In the genomic region with DNA sequence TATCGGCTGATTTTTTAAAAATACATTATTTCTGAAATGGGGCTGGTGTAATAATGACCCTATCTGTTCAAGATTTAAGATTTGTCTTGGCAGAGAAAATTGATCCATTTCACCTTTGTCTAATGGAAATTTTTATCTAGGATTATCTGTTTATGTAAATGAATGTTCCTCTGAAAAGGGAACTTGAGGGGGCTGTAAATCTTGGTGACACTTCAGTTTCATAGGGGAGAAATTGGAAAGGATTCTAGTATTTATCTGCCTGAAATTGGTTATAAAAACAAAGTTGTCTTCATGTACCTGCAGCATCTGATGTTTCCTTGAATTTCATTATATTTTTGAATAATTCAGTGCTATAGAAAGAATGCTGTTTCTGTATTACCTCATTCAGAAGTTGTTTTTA, we compare ENCODE assay signal across 2 cellular contexts.
TF ChIP-seq lines count a peak whose summit lies in the region.

No MANE protein-coding gene starts in this region.

TF ChIP-seq in HEK293, 187 proteins besides CTCF, POLR2A, EP300 and RAD21 (continued from another document):
- TF ChIP-seq, protein P1, sequence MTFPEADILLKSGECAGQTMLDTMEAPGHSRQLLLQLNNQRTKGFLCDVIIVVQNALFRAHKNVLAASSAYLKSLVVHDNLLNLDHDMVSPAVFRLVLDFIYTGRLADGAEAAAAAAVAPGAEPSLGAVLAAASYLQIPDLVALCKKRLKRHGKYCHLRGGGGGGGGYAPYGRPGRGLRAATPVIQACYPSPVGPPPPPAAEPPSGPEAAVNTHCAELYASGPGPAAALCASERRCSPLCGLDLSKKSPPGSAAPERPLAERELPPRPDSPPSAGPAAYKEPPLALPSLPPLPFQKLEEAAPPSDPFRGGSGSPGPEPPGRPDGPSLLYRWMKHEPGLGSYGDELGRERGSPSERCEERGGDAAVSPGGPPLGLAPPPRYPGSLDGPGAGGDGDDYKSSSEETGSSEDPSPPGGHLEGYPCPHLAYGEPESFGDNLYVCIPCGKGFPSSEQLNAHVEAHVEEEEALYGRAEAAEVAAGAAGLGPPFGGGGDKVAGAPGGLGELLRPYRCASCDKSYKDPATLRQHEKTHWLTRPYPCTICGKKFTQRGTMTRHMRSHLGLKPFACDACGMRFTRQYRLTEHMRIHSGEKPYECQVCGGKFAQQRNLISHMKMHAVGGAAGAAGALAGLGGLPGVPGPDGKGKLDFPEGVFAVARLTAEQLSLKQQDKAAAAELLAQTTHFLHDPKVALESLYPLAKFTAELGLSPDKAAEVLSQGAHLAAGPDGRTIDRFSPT (tag by site-specific recombination; IDR thresholded peaks at IDR 0.05) = no peak
- TF ChIP-seq, protein P2, sequence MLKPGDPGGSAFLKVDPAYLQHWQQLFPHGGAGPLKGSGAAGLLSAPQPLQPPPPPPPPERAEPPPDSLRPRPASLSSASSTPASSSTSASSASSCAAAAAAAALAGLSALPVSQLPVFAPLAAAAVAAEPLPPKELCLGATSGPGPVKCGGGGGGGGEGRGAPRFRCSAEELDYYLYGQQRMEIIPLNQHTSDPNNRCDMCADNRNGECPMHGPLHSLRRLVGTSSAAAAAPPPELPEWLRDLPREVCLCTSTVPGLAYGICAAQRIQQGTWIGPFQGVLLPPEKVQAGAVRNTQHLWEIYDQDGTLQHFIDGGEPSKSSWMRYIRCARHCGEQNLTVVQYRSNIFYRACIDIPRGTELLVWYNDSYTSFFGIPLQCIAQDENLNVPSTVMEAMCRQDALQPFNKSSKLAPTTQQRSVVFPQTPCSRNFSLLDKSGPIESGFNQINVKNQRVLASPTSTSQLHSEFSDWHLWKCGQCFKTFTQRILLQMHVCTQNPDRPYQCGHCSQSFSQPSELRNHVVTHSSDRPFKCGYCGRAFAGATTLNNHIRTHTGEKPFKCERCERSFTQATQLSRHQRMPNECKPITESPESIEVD (tag by site-specific recombination; IDR thresholded peaks at IDR 0.05) = 0 out of 2 replicates have a peak, but pooled peaks have one; percentile 12
- no peak for TF ChIP-seq ZNF114 (tag by site-specific recombination; IDR thresholded peaks at IDR 0.05)
- TF ChIP-seq ZBTB48 (tag by site-specific recombination; IDR thresholded peaks at IDR 0.05) = no peak
- no peak for TF ChIP-seq ZNF398 (tag by site-specific recombination; IDR thresholded peaks at IDR 0.05)

TF ChIP-seq in neural cell, 6 proteins besides CTCF, POLR2A, EP300 and RAD21 (continued from another document):
- TF ChIP-seq, protein P3, sequence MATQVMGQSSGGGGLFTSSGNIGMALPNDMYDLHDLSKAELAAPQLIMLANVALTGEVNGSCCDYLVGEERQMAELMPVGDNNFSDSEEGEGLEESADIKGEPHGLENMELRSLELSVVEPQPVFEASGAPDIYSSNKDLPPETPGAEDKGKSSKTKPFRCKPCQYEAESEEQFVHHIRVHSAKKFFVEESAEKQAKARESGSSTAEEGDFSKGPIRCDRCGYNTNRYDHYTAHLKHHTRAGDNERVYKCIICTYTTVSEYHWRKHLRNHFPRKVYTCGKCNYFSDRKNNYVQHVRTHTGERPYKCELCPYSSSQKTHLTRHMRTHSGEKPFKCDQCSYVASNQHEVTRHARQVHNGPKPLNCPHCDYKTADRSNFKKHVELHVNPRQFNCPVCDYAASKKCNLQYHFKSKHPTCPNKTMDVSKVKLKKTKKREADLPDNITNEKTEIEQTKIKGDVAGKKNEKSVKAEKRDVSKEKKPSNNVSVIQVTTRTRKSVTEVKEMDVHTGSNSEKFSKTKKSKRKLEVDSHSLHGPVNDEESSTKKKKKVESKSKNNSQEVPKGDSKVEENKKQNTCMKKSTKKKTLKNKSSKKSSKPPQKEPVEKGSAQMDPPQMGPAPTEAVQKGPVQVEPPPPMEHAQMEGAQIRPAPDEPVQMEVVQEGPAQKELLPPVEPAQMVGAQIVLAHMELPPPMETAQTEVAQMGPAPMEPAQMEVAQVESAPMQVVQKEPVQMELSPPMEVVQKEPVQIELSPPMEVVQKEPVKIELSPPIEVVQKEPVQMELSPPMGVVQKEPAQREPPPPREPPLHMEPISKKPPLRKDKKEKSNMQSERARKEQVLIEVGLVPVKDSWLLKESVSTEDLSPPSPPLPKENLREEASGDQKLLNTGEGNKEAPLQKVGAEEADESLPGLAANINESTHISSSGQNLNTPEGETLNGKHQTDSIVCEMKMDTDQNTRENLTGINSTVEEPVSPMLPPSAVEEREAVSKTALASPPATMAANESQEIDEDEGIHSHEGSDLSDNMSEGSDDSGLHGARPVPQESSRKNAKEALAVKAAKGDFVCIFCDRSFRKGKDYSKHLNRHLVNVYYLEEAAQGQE (IDR thresholded peaks at IDR 0.05; ENCODE audit: borderline replicate concordance) = no peak
- TF ChIP-seq EZH2 (IDR thresholded peaks at IDR 0.05; ENCODE audit: borderline replicate concordance, insufficient read depth, low read length, poor library complexity, severe bottlenecking) (no peak), SMC3 (conservative IDR thresholded peaks at IDR 0.05; ENCODE audit: poor library complexity) (no peak)
